In genomic region chr1:229643996-229644748, GRCh38 we compare ENCODE assay signal across 12 cellular contexts. TPM values are rescaled to one million over a fixed set of nuclear protein-coding genes. Genes with fewer than 3 reads are reported as not detected.
DNase-seq lines count a peak whose midpoint lies in the region; ATAC-seq and TF ChIP-seq lines count a peak whose summit lies in the region.
"Had no signal": no experiment of that assay in that cellular context is flagged by ENCODE, and none has a peak within 500 bp of the region (broad histone marks: within the 10 kb centered on the region; RNA-seq: fewer than 3 reads in every experiment).

No MANE protein-coding gene starts in this region.

- H3K36me3 Mint-ChIP-seq in memory B cell: peaks cover 17% of the 10 kb centered on the region
- H3K36me3 Mint-ChIP-seq in neural progenitor cell: peaks cover 24% of the 10 kb centered on the region

- H3K4me3 Mint-ChIP-seq in memory B cell: no peak overlapping the region
- H3K4me3 Mint-ChIP-seq in neural progenitor cell: no peak overlapping the region
- H3K4me3 Mint-ChIP-seq: immature natural killer cell had no signal

- H3F3A ChIP-seq in DOHH2 (ENCODE audit: control insufficient read depth, insufficient read depth) (no peaks in the 10 kb centered on the region), neural progenitor cell (ENCODE audit: low read depth) (no peaks in the 10 kb centered on the region)

- H3K4me1 ChIP-seq in DOHH2 (ENCODE audit: control insufficient read depth, low read length) (peaks cover 32% of the 10 kb centered on the region), neural progenitor cell (peaks cover 4% of the 10 kb centered on the region)

- H3K9me2 ChIP-seq in DOHH2 (replicated peaks; ENCODE audit: control insufficient read depth, low read length): no peaks in the 10 kb centered on the region

- H3K36me3 ChIP-seq in DOHH2 (ENCODE audit: control insufficient read depth, low read length) (peaks cover 84% of the 10 kb centered on the region), neural progenitor cell (peaks cover 6% of the 10 kb centered on the region)

- H3K27me3 ChIP-seq in DOHH2 (ENCODE audit: control insufficient read depth, low read length) (no peaks in the 10 kb centered on the region), neural progenitor cell (no peaks in the 10 kb centered on the region)

- H3K4me3 ChIP-seq in DOHH2 (ENCODE audit: low read length) (peak overlapping the region; percentile 30), neural progenitor cell (no peak overlapping the region)

- H3K27ac ChIP-seq in DOHH2 (ENCODE audit: low read depth, low read length): peak overlapping the region; percentile 27
- no peak overlapping the region for H3K27ac ChIP-seq in neural progenitor cell
- H3K27ac ChIP-seq: epithelial cell of prostate had no signal

- no peaks in the 10 kb centered on the region for H3K9me3 Mint-ChIP-seq in memory B cell
- H3K9me3 Mint-ChIP-seq in neural progenitor cell: no peaks in the 10 kb centered on the region
- H3K9me3 Mint-ChIP-seq: immature natural killer cell had no signal

- H3K9me3 ChIP-seq in DOHH2 (ENCODE audit: control insufficient read depth, insufficient read depth, low read length) (no peaks in the 10 kb centered on the region), neural progenitor cell (ENCODE audit: low read depth) (no peaks in the 10 kb centered on the region)

- peak overlapping the region; percentile 50 for H3K4me2 ChIP-seq in DOHH2 (ENCODE audit: low read length)
- no peak overlapping the region for H3K4me2 ChIP-seq in neural progenitor cell

- H3K79me2 ChIP-seq in DOHH2 (ENCODE audit: control insufficient read depth, low read length) (peaks cover 70% of the 10 kb centered on the region), neural progenitor cell (ENCODE audit: low read depth) (peaks cover 29% of the 10 kb centered on the region)

- H3K4me1 Mint-ChIP-seq in memory B cell (peaks cover 11% of the 10 kb centered on the region), neural progenitor cell (no peaks in the 10 kb centered on the region)

- no peak overlapping the region for H2AFZ ChIP-seq in neural progenitor cell (replicated peaks)

- H3K27me3 Mint-ChIP-seq in memory B cell (no peaks in the 10 kb centered on the region), neural progenitor cell (ENCODE audit: insufficient read depth, low read depth) (no peaks in the 10 kb centered on the region)

- peak; percentile 74 for ATAC-seq in GM21515 (IDR thresholded peaks at IDR 0.05; ENCODE audit: unreplicated experiment)
- ATAC-seq in memory B cell (ENCODE audit: low read depth): peak; percentile 45
- no peak for ATAC-seq in GM21723 (IDR thresholded peaks at IDR 0.05; ENCODE audit: unreplicated experiment)

- H3K9ac ChIP-seq in neural progenitor cell: no peak overlapping the region

- H4K20me1 ChIP-seq in DOHH2 (ENCODE audit: control insufficient read depth, insufficient read depth, low read depth, low read length): peaks cover 6% of the 10 kb centered on the region; the same call in 1 of the 2 replicates
- H4K20me1 ChIP-seq in neural progenitor cell (ENCODE audit: low read depth): peaks cover 14% of the 10 kb centered on the region

- no peak for TF ChIP-seq CTCF in DOHH2 (IDR thresholded peaks at IDR 0.05; ENCODE audit: low read depth, low read length, poor library complexity, severe bottlenecking)
- no peak for TF ChIP-seq CTCF in neural progenitor cell (IDR thresholded peaks at IDR 0.05)

- H3K27ac Mint-ChIP-seq in memory B cell: peak overlapping the region; percentile 80
- H3K27ac Mint-ChIP-seq in neural progenitor cell: no peak overlapping the region
- H3K27ac Mint-ChIP-seq: immature natural killer cell had no signal

- peak; percentile 59 for DNase-seq in NOMO-1 treated with dmso at 0.1 percent for 144 hours (lab: John Stamatoyannopoulos, UW; ENCODE audit: unreplicated experiment)
- DNase-seq in memory B cell (ENCODE audit: low spot score in 2 of 2): no peak
- DNase-seq in DMS79 (lab: John Stamatoyannopoulos, UW): no peak
- DNase-seq in neural progenitor cell (ENCODE audit: low spot score): no peak
- no peak for DNase-seq in dedifferentiated amniotic fluid mesenchymal stem cell (ENCODE audit: extremely low spot score)
- DNase-seq: immature natural killer cell, NCI-H1105 treated with DMSO at 0.1 percent for 48 hours, NCI-H774 had no signal

RNA-seq across cellular contexts. Expression of gene URB2, which starts 18.1 kb away (rescaled TPM):
- total RNA-seq in neural progenitor cell (ENCODE audit: low replicate concordance): 10.3 and 12.9 TPM in 2 replicates

RNA-seq across cellular contexts. Expression of gene TAF5L, which starts 18.2 kb away (rescaled TPM):
- total RNA-seq in neural progenitor cell (ENCODE audit: low replicate concordance): 8.5 and 12.3 TPM in 2 replicates
